25 cellular contexts compared by ENCODE assay signal in the genomic region with DNA sequence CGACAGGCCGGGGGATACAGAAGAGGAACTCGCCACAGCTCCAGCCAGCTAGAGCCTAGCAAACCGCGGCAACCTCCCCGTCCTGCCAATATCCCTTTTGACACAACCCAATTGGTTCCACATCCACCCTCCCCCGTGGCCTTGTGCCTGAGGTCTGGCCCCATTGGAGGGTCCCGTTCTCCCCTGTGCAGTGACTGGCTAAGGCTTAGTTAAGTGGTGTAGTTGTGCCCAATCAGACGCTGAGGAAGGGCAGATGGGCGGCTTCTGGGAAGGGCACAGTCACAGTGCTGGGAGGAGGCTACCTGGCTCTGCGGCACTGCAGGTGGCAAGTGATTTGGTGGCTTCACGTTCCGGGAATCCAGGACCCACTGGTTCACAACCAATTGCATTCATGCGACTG.
"Had no signal": no experiment of that assay in that cellular context is flagged by ENCODE, and none has a peak within 500 bp of the region (broad histone marks: within the 10 kb centered on the region; RNA-seq: fewer than 3 reads in every experiment).

No MANE protein-coding gene starts in this region.

- H3K36me3 ChIP-seq: brain microvascular endothelial cell, cardiac muscle cell, MG63, SJSA1 had no signal

- DNase-seq: activated CD4-positive, alpha-beta T cell treated with anti-CD3 and anti-CD28 coated beads, Interleukin-2, amount 10 ng/mL, durations not matched to agents 24 days and 14 days; activated CD4-positive, alpha-beta T cell treated with anti-CD3 and anti-CD28 coated beads, Interleukin-2, amount 50 U/mL, for 48 hours; activated CD4-positive, CD25-positive, alpha-beta regulatory T cell treated with anti-CD3 and anti-CD28 coated beads, Interleukin-2, amount 50 U/mL, for 72 hours; activated gamma-delta T cell; activated naive CD4-positive, alpha-beta T cell treated with anti-CD3 and anti-CD28 coated beads for 36 hours; activated naive CD8-positive, alpha-beta T cell treated with anti-CD3 and anti-CD28 coated beads for 36 hours; brain microvascular endothelial cell; MG63; MV-4-11; NCI-H1092 treated with DMSO at 0.1 percent for 48 hours; NCI-H1417 treated with DMSO at 0.1 percent for 48 hours; NCI-H1694; NCI-H2029; NCI-H2107; NCI-H2171 treated with DMSO at 0.1 percent for 48 hours; NCI-H226; NCI-H69; NK-92 treated with Interleukin-12 subunit alpha and Interleukin-12 subunit beta, amount 100 ng/mL, for 24 hours; Peyer's patch; SHP77 had no signal

- H3K27ac Mint-ChIP-seq: activated CD4-positive, alpha-beta T cell treated with anti-CD3 and anti-CD28 coated beads, Interleukin-2, amount 10 ng/mL, durations not matched to agents 24 days and 14 days; activated naive CD4-positive, alpha-beta T cell treated with anti-CD3 and anti-CD28 coated beads for 36 hours; activated naive CD8-positive, alpha-beta T cell treated with anti-CD3 and anti-CD28 coated beads for 36 hours; activated T-helper 1 cell treated with anti-CD3 and anti-CD28 coated beads, Interleukin-12 subunit alpha, Interleukin-12 subunit beta, Interleukin-2, Interleukin-4 antibody, amounts not matched to agents 30 ng/mL and 10 ng/mL and 1 ng/mL, durations not matched to agents 14 hours and 24 hours and 36 hours; T-helper 1 cell treated with Interleukin-12 subunit alpha and Interleukin-12 subunit beta and Interleukin-4 antibody, amounts not matched to agents 30 μg/mL and 1 μg/mL, for 36 hours had no signal

- H3K4me1 ChIP-seq: SJSA1 had no signal

- H3K4me3 ChIP-seq: cardiac muscle cell, MG63, Peyer's patch, SJSA1 had no signal

- H3K4me1 Mint-ChIP-seq: activated CD4-positive, alpha-beta T cell treated with anti-CD3 and anti-CD28 coated beads, Interleukin-2, amount 10 ng/mL, durations not matched to agents 24 days and 14 days had no signal

- ATAC-seq: SK-N-SH treated with all-trans-retinoic acid at 6 μM for 48 hours had no signal

- H3K9me3 ChIP-seq: MG63, Peyer's patch, SJSA1 had no signal

- H3K27ac ChIP-seq: brain microvascular endothelial cell, cardiac muscle cell, SJSA1 had no signal

- H3K9me3 Mint-ChIP-seq: activated CD4-positive, alpha-beta T cell treated with anti-CD3 and anti-CD28 coated beads, Interleukin-2, amount 10 ng/mL, durations not matched to agents 24 days and 14 days; activated naive CD4-positive, alpha-beta T cell treated with anti-CD3 and anti-CD28 coated beads for 36 hours; activated naive CD8-positive, alpha-beta T cell treated with anti-CD3 and anti-CD28 coated beads for 36 hours; activated T-helper 1 cell treated with anti-CD3 and anti-CD28 coated beads, Interleukin-12 subunit alpha, Interleukin-12 subunit beta, Interleukin-2, Interleukin-4 antibody, amounts not matched to agents 30 ng/mL and 10 ng/mL and 1 ng/mL, durations not matched to agents 14 hours and 24 hours and 36 hours; T-helper 1 cell treated with Interleukin-12 subunit alpha and Interleukin-12 subunit beta and Interleukin-4 antibody, amounts not matched to agents 30 μg/mL and 1 μg/mL, for 36 hours had no signal

- H3K36me3 Mint-ChIP-seq: activated naive CD8-positive, alpha-beta T cell treated with anti-CD3 and anti-CD28 coated beads for 36 hours had no signal

- H3K27me3 ChIP-seq: brain microvascular endothelial cell, cardiac muscle cell, MG63, Peyer's patch, SJSA1 had no signal

- H3K4me3 Mint-ChIP-seq: activated CD4-positive, alpha-beta T cell treated with anti-CD3 and anti-CD28 coated beads, Interleukin-2, amount 10 ng/mL, durations not matched to agents 24 days and 14 days; activated naive CD4-positive, alpha-beta T cell treated with anti-CD3 and anti-CD28 coated beads for 36 hours; activated naive CD8-positive, alpha-beta T cell treated with anti-CD3 and anti-CD28 coated beads for 36 hours; activated T-helper 1 cell treated with anti-CD3 and anti-CD28 coated beads, Interleukin-12 subunit alpha, Interleukin-12 subunit beta, Interleukin-2, Interleukin-4 antibody, amounts not matched to agents 30 ng/mL and 10 ng/mL and 1 ng/mL, durations not matched to agents 14 hours and 24 hours and 36 hours; T-helper 1 cell treated with Interleukin-12 subunit alpha and Interleukin-12 subunit beta and Interleukin-4 antibody, amounts not matched to agents 30 μg/mL and 1 μg/mL, for 36 hours had no signal

- H3K27me3 Mint-ChIP-seq: activated CD4-positive, alpha-beta T cell treated with anti-CD3 and anti-CD28 coated beads, Interleukin-2, amount 10 ng/mL, durations not matched to agents 24 days and 14 days; activated naive CD8-positive, alpha-beta T cell treated with anti-CD3 and anti-CD28 coated beads for 36 hours had no signal
